ENCODE assay signal across 1 cellular context in the genomic region with DNA sequence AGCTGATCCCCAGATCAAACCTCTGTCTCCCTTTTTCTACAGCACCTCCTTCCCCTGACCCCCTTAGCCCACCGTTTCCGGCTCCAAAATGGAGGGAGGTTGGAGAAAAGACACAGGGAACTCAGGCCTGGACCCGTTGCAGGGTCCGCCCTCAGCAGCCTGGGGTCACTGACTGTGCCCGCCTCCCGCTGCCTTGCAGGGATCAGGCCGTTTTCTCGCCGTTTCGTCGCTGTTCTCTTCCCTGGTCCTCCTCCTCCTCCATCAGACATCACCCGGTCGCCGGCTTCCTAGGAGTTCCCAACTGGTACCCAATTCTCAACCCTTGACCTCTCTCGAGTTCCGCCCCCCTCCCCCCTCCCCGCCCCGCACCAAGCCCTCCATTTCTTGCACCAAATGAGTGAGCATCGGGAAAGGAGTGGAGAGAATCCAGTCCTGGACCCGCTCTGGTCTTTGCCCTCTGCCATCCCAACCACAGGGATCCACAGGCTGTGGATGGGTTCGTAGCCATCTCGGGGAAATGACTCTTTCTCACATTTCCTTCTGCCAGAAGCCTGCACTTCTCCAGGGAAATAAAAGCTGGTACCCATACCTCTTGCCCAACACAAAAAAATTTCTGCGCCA.
TF ChIP-seq lines count a peak whose summit lies in the region.

No MANE protein-coding gene starts in this region.

TF ChIP-seq in HepG2, 621 proteins besides CTCF, POLR2A, EP300 and RAD21:
- TF ChIP-seq ZFP36L1 (CRISPR knock-in tag; IDR thresholded peaks at IDR 0.05) = no peak
- no peak for TF ChIP-seq HIVEP1 (CRISPR knock-in tag; IDR thresholded peaks at IDR 0.05)
- no peak for TF ChIP-seq TAF1 (CRISPR knock-in tag; IDR thresholded peaks at IDR 0.05)
- TF ChIP-seq ZNF550 (CRISPR knock-in tag; IDR thresholded peaks at IDR 0.05; ENCODE audit: borderline replicate concordance) = no peak
- TF ChIP-seq ZNF614 (CRISPR knock-in tag; IDR thresholded peaks at IDR 0.05; ENCODE audit: borderline replicate concordance) = no peak
- no peak for TF ChIP-seq ZFP82 (CRISPR knock-in tag; IDR thresholded peaks at IDR 0.05; ENCODE audit: borderline replicate concordance)
- TF ChIP-seq, protein P1, sequence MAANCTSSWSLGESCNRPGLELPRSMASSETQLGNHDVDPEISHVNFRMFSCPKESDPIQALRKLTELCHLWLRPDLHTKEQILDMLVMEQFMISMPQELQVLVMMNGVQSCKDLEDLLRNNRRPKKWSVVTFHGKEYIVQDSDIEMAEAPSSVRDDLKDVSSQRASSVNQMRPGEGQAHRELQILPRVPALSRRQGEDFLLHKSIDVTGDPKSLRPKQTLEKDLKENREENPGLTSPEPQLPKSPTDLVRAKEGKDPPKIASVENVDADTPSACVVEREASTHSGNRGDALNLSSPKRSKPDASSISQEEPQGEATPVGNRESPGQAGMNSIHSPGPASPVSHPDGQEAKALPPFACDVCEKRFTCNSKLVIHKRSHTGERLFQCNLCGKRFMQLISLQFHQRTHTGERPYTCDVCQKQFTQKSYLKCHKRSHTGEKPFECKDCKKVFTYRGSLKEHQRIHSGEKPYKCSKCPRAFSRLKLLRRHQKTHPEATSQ (CRISPR knock-in tag; IDR thresholded peaks at IDR 0.05; ENCODE audit: borderline replicate concordance) = no peak
- no peak for TF ChIP-seq ZNF549 (CRISPR knock-in tag; IDR thresholded peaks at IDR 0.05)
- no peak for TF ChIP-seq SETDB1 (CRISPR knock-in tag; IDR thresholded peaks at IDR 0.05; ENCODE audit: borderline replicate concordance)
- no peak for TF ChIP-seq SOX6 (IDR thresholded peaks at IDR 0.05)
- TF ChIP-seq SOX6 (CRISPR knock-in tag; IDR thresholded peaks at IDR 0.05) = no peak
- no peak for TF ChIP-seq KAT2B (IDR thresholded peaks at IDR 0.05; ENCODE audit: borderline replicate concordance, low read depth, low read length)
- TF ChIP-seq, protein P2, sequence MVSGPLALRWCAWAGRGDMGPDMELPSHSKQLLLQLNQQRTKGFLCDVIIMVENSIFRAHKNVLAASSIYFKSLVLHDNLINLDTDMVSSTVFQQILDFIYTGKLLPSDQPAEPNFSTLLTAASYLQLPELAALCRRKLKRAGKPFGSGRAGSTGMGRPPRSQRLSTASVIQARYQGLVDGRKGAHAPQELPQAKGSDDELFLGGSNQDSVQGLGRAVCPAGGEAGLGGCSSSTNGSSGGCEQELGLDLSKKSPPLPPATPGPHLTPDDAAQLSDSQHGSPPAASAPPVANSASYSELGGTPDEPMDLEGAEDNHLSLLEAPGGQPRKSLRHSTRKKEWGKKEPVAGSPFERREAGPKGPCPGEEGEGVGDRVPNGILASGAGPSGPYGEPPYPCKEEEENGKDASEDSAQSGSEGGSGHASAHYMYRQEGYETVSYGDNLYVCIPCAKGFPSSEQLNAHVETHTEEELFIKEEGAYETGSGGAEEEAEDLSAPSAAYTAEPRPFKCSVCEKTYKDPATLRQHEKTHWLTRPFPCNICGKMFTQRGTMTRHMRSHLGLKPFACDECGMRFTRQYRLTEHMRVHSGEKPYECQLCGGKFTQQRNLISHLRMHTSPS (CRISPR knock-in tag; IDR thresholded peaks at IDR 0.05; ENCODE audit: low read depth) = no peak
